18 cellular contexts compared by ENCODE assay signal in genomic region chr18:42807852-42808251, GRCh38.
DNase-seq lines count a peak whose midpoint lies in the region; ATAC-seq and TF ChIP-seq lines count a peak whose summit lies in the region.
"Had no signal": no experiment of that assay in that cellular context is flagged by ENCODE, and none has a peak within 500 bp of the region (broad histone marks: within the 10 kb centered on the region; RNA-seq: fewer than 3 reads in every experiment).

No MANE protein-coding gene starts in this region.

- DNase-seq in NCI-H1092 treated with DMSO at 0.1 percent for 48 hours (lab: John Stamatoyannopoulos, UW) (peak; percentile 9), NCI-H1092 (lab: John Stamatoyannopoulos, UW) (no peak), retinal pigment epithelial cell (ENCODE audit: low read depth) (peak; percentile 89)
- no peak for DNase-seq in stimulated activated effector memory CD8-positive, alpha-beta T cell treated with anti-CD3 and anti-CD28 coated beads, Interleukin-12 subunit alpha, Interleukin-12 subunit beta, amount 100 ng/mL, for 72 hours (ENCODE audit: low spot score in 2 of 2)
- DNase-seq: AML-193, DND-41, Kasumi-1, MG63, NCI-H1048, NCI-H2227 treated with DMSO at 0.1 percent for 48 hours, NCI-H526, PC-9 had no signal

- no peaks in the 10 kb centered on the region for H3K36me3 Mint-ChIP-seq in brain
- no peaks in the 10 kb centered on the region for H3K36me3 Mint-ChIP-seq in stimulated activated effector memory CD8-positive, alpha-beta T cell treated with anti-CD3 and anti-CD28 coated beads, Interleukin-12 subunit alpha, Interleukin-12 subunit beta, amount 100 ng/mL, for 72 hours
- H3K36me3 Mint-ChIP-seq: CD14-positive monocyte had no signal

- peak; percentile 67 for TF ChIP-seq EP300 in neural cell (conservative IDR thresholded peaks at IDR 0.05; ENCODE audit: poor library complexity, severe bottlenecking)

- H3K27me3 ChIP-seq in neural cell (ENCODE audit: insufficient read depth, low read depth, low read length): no peaks in the 10 kb centered on the region
- H3K27me3 ChIP-seq: MG63 had no signal

- ATAC-seq in stimulated activated effector memory CD8-positive, alpha-beta T cell treated with anti-CD3 and anti-CD28 coated beads, Interleukin-12 subunit alpha, Interleukin-12 subunit beta, amount 100 ng/mL, for 72 hours: no peak
- ATAC-seq in GM19463 (IDR thresholded peaks at IDR 0.05; ENCODE audit: unreplicated experiment) (no peak), GM21717 (IDR thresholded peaks at IDR 0.05; ENCODE audit: unreplicated experiment) (no peak)

- no peaks in the 10 kb centered on the region for H3K27me3 Mint-ChIP-seq in brain

- no peak for TF ChIP-seq CTCF in brain (conservative IDR thresholded peaks at IDR 0.05)
- no peak for TF ChIP-seq CTCF in neural cell (IDR thresholded peaks at IDR 0.05; ENCODE audit: poor library complexity, severe bottlenecking)
- TF ChIP-seq CTCF in retinal pigment epithelial cell (conservative IDR thresholded peaks at IDR 0.05; ENCODE audit: low read depth, low read length): no peak

- H3K36me3 ChIP-seq in neural cell (ENCODE audit: insufficient read depth, low read length): no peaks in the 10 kb centered on the region
- H3K36me3 ChIP-seq: MG63 had no signal

- no peaks in the 10 kb centered on the region for H3K9me3 ChIP-seq in neural cell (ENCODE audit: low read length)
- H3K9me3 ChIP-seq: MG63 had no signal

- H3K4me3 ChIP-seq in neural cell (ENCODE audit: low read length) (peak overlapping the region; percentile 18), retinal pigment epithelial cell (ENCODE audit: low read length) (no peak overlapping the region)
- H3K4me3 ChIP-seq: MG63, PC-9 had no signal

- H3F3A ChIP-seq in neural cell (ENCODE audit: insufficient read depth, low read length, poor library complexity, severe bottlenecking): no peaks in the 10 kb centered on the region

- peak overlapping the region; percentile 53 to 92 (median 76) for H3K27ac Mint-ChIP-seq in brain
- H3K27ac Mint-ChIP-seq in stimulated activated effector memory CD8-positive, alpha-beta T cell treated with anti-CD3 and anti-CD28 coated beads, Interleukin-12 subunit alpha, Interleukin-12 subunit beta, amount 100 ng/mL, for 72 hours: no peak overlapping the region
- H3K27ac Mint-ChIP-seq: CD14-positive monocyte had no signal

- no peaks in the 10 kb centered on the region for H3K79me2 ChIP-seq in neural cell (replicated peaks; ENCODE audit: insufficient read depth, low read length)

- H3K4me2 ChIP-seq in neural cell (ENCODE audit: low read length): no peak overlapping the region
- H3K4me2 ChIP-seq: PC-9 had no signal

- H3K4me1 Mint-ChIP-seq in brain: peaks cover 40% of the 10 kb centered on the region
- no peaks in the 10 kb centered on the region for H3K4me1 Mint-ChIP-seq in stimulated activated effector memory CD8-positive, alpha-beta T cell treated with anti-CD3 and anti-CD28 coated beads, Interleukin-12 subunit alpha, Interleukin-12 subunit beta, amount 100 ng/mL, for 72 hours
- H3K4me1 Mint-ChIP-seq: CD14-positive monocyte had no signal

- H3K4me3 Mint-ChIP-seq in brain: peak overlapping the region in 4 of 5 experiments; percentile 1 to 72 (median 24)
- no peak overlapping the region for H3K4me3 Mint-ChIP-seq in stimulated activated effector memory CD8-positive, alpha-beta T cell treated with anti-CD3 and anti-CD28 coated beads, Interleukin-12 subunit alpha, Interleukin-12 subunit beta, amount 100 ng/mL, for 72 hours
- H3K4me3 Mint-ChIP-seq: CD14-positive monocyte had no signal

- H3K27ac ChIP-seq in neural cell (ENCODE audit: low read length): peak overlapping the region; percentile 60
- H3K27ac ChIP-seq: 22Rv1, PC-9 had no signal

- H2AFZ ChIP-seq in neural cell (ENCODE audit: low read depth, low read length): peak overlapping the region; percentile 22
- H2AFZ ChIP-seq: PC-9 had no signal

- H3K9me2 ChIP-seq in neural cell (ENCODE audit: insufficient read depth, low read length): no peaks in the 10 kb centered on the region

- no peaks in the 10 kb centered on the region for H3K9me3 Mint-ChIP-seq in brain
- H3K9me3 Mint-ChIP-seq in stimulated activated effector memory CD8-positive, alpha-beta T cell treated with anti-CD3 and anti-CD28 coated beads, Interleukin-12 subunit alpha, Interleukin-12 subunit beta, amount 100 ng/mL, for 72 hours: peaks cover 5% of the 10 kb centered on the region

- TF ChIP-seq RAD21 in neural cell (conservative IDR thresholded peaks at IDR 0.05): peak; percentile 16

- no peaks in the 10 kb centered on the region for H4K20me1 ChIP-seq in neural cell (ENCODE audit: insufficient read depth)

- no peak overlapping the region for H3K9ac ChIP-seq in neural cell (ENCODE audit: low read length)

TF ChIP-seq in neural cell, 6 proteins besides CTCF, POLR2A, EP300 and RAD21:
- TF ChIP-seq TAF1 (IDR thresholded peaks at IDR 0.05; ENCODE audit: low read depth) (no peak), REST (IDR thresholded peaks at IDR 0.05; ENCODE audit: borderline replicate concordance) (peak; percentile 96), MXI1 (conservative IDR thresholded peaks at IDR 0.05; ENCODE audit: poor library complexity, severe bottlenecking) (no peak), POLR2AphosphoS5 (IDR thresholded peaks at IDR 0.05) (peak; percentile 48)

Comparison
In these comparisons a context has a peak if more than half of its experiments do, and no peak if none do; other contexts are left out.
1. DNase-seq: peak in NCI-H1092 treated with DMSO at 0.1 percent for 48 hours (single experiment) and retinal pigment epithelial cell (single experiment); none in NCI-H1092 (single experiment) and stimulated activated effector memory CD8-positive, alpha-beta T cell treated with anti-CD3 and anti-CD28 coated beads, Interleukin-12 subunit alpha, Interleukin-12 subunit beta, amount 100 ng/mL, for 72 hours (0 of 2).